Comparison of ENCODE assay signal across 28 cellular contexts in genomic region chr2:3406501-3406900, GRCh38.
"Had no signal": no experiment of that assay in that cellular context is flagged by ENCODE, and none has a peak within 500 bp of the region (broad histone marks: within the 10 kb centered on the region; RNA-seq: fewer than 3 reads in every experiment).

No MANE protein-coding gene starts in this region.

- ATAC-seq: activated CD8-positive, alpha-beta T cell treated with anti-CD3 and anti-CD28 coated beads for 36 hours; activated T-cell treated with anti-CD3 and anti-CD28 coated beads, Interleukin-2, amount 50 U/mL, for 72 hours; activated T-helper 17 cell treated with anti-CD3 and anti-CD28 coated beads, Interleukin-2, amount 50 U/mL, for 72 hours; body of pancreas had no signal

- H3K4me3 Mint-ChIP-seq: activated CD4-positive, alpha-beta T cell treated with anti-CD3 and anti-CD28 coated beads, Interleukin-2, amount 10 ng/mL, durations not matched to agents 24 days and 14 days; activated CD8-positive, alpha-beta T cell treated with anti-CD3 and anti-CD28 coated beads for 36 hours; activated naive CD4-positive, alpha-beta T cell treated with anti-CD3 and anti-CD28 coated beads, Interleukin-2, amount 50 U/mL, for 24 hours; activated naive CD8-positive, alpha-beta T cell treated with anti-CD3 and anti-CD28 coated beads, Interleukin-2, amount 10 ng/mL, durations not matched to agents 7 days and 5 days; activated T-cell treated with anti-CD3 and anti-CD28 coated beads, Interleukin-2, amount 50 U/mL, for 72 hours; activated T-helper 17 cell treated with anti-CD3 and anti-CD28 coated beads, Interleukin-2, amount 50 U/mL, for 72 hours; T-helper 2 cell treated with Interferon-gamma antibody and Interleukin-4, amounts not matched to agents 5 μg/mL and 100 μg/mL, for 36 hours had no signal

- H3K4me3 ChIP-seq: body of pancreas, MG63, PC-9, SJCRH30, SK-N-MC had no signal

- H3K27me3 ChIP-seq: body of pancreas, MG63, SJCRH30 had no signal

- H3K4me1 ChIP-seq: SJCRH30 had no signal

- H3K27ac ChIP-seq: body of pancreas, PC-9, RWPE1, SJCRH30, SK-N-MC had no signal

- H3K27ac Mint-ChIP-seq: activated CD4-positive, alpha-beta T cell treated with anti-CD3 and anti-CD28 coated beads, Interleukin-2, amount 10 ng/mL, durations not matched to agents 24 days and 14 days; activated CD8-positive, alpha-beta T cell treated with anti-CD3 and anti-CD28 coated beads for 36 hours; activated naive CD4-positive, alpha-beta T cell treated with anti-CD3 and anti-CD28 coated beads, Interleukin-2, amount 50 U/mL, for 24 hours; activated naive CD8-positive, alpha-beta T cell treated with anti-CD3 and anti-CD28 coated beads, Interleukin-2, amount 10 ng/mL, durations not matched to agents 7 days and 5 days; activated T-cell treated with anti-CD3 and anti-CD28 coated beads, Interleukin-2, amount 50 U/mL, for 72 hours; activated T-helper 17 cell treated with anti-CD3 and anti-CD28 coated beads, Interleukin-2, amount 50 U/mL, for 72 hours; T-helper 2 cell treated with Interferon-gamma antibody and Interleukin-4, amounts not matched to agents 5 μg/mL and 100 μg/mL, for 36 hours had no signal

- H3K9me3 ChIP-seq: body of pancreas, MG63, SJCRH30 had no signal

- DNase-seq: activated CD4-positive, alpha-beta T cell treated with anti-CD3 and anti-CD28 coated beads, Interleukin-2, amount 10 ng/mL, durations not matched to agents 24 days and 14 days; activated CD4-positive, alpha-beta T cell treated with anti-CD3 and anti-CD28 coated beads, Interleukin-2, amount 50 U/mL, for 4 hours; activated CD8-positive, alpha-beta T cell treated with anti-CD3 and anti-CD28 coated beads for 36 hours; activated gamma-delta T cell; activated naive CD4-positive, alpha-beta T cell treated with Interleukin-2 at 50 U/mL for 16 hours; activated naive CD8-positive, alpha-beta T cell treated with anti-CD3 and anti-CD28 coated beads, Interleukin-2, amount 10 ng/mL, durations not matched to agents 7 days and 5 days; activated T-cell treated with anti-CD3 and anti-CD28 coated beads, Interleukin-2, amount 50 U/mL, for 1 hour; activated T-cell treated with anti-CD3 and anti-CD28 coated beads, Interleukin-2, amount 50 U/mL, for 72 hours; body of pancreas; central memory CD4-positive, alpha-beta T cell; Kasumi-1; KG1; MG63; MV-4-11; NCI-H1092; NCI-H1436 treated with DMSO at 0.1 percent for 48 hours; NCI-H1694 treated with DMSO at 0.1 percent for 48 hours; NCI-H2029; NCI-H345; NCI-H524 treated with DMSO at 0.1 percent for 48 hours; PC-9; SHP77; SJCRH30 had no signal

- H3K27me3 Mint-ChIP-seq: activated CD4-positive, alpha-beta T cell treated with anti-CD3 and anti-CD28 coated beads, Interleukin-2, amount 10 ng/mL, durations not matched to agents 24 days and 14 days; activated CD8-positive, alpha-beta T cell treated with anti-CD3 and anti-CD28 coated beads for 36 hours; activated naive CD4-positive, alpha-beta T cell treated with anti-CD3 and anti-CD28 coated beads, Interleukin-2, amount 50 U/mL, for 24 hours; activated naive CD8-positive, alpha-beta T cell treated with anti-CD3 and anti-CD28 coated beads, Interleukin-2, amount 10 ng/mL, durations not matched to agents 7 days and 5 days; activated T-helper 17 cell treated with anti-CD3 and anti-CD28 coated beads, Interleukin-2, amount 50 U/mL, for 72 hours had no signal

- H3K4me1 Mint-ChIP-seq: activated T-helper 17 cell treated with anti-CD3 and anti-CD28 coated beads, Interleukin-2, amount 50 U/mL, for 72 hours had no signal

- H3K9me3 Mint-ChIP-seq: activated CD4-positive, alpha-beta T cell treated with anti-CD3 and anti-CD28 coated beads, Interleukin-2, amount 10 ng/mL, durations not matched to agents 24 days and 14 days; activated CD8-positive, alpha-beta T cell treated with anti-CD3 and anti-CD28 coated beads for 36 hours; activated naive CD4-positive, alpha-beta T cell treated with anti-CD3 and anti-CD28 coated beads, Interleukin-2, amount 50 U/mL, for 24 hours; activated naive CD8-positive, alpha-beta T cell treated with anti-CD3 and anti-CD28 coated beads, Interleukin-2, amount 10 ng/mL, durations not matched to agents 7 days and 5 days; activated T-cell treated with anti-CD3 and anti-CD28 coated beads, Interleukin-2, amount 50 U/mL, for 72 hours; activated T-helper 17 cell treated with anti-CD3 and anti-CD28 coated beads, Interleukin-2, amount 50 U/mL, for 72 hours; T-helper 2 cell treated with Interferon-gamma antibody and Interleukin-4, amounts not matched to agents 5 μg/mL and 100 μg/mL, for 36 hours had no signal
